ENCODE assay signal across 16 cellular contexts in genomic region chr3:123336001-123336400, GRCh38.
"Had no signal": no experiment of that assay in that cellular context is flagged by ENCODE, and none has a peak within 500 bp of the region (broad histone marks: within the 10 kb centered on the region; RNA-seq: fewer than 3 reads in every experiment).

No MANE protein-coding gene starts in this region.

- H3K9me3 ChIP-seq: pancreas had no signal

- H3K36me3 ChIP-seq: neural progenitor cell, pancreas had no signal

- H3K27ac ChIP-seq: neural progenitor cell, pancreas had no signal

- H3K27me3 ChIP-seq: neural progenitor cell, pancreas had no signal

- DNase-seq: activated CD4-positive, alpha-beta T cell treated with anti-CD3 and anti-CD28 coated beads for 1 hour; activated CD4-positive, alpha-beta T cell treated with anti-CD3 and anti-CD28 coated beads, Interleukin-2, amount 50 U/mL, for 4 hours; activated naive CD4-positive, alpha-beta T cell treated with anti-CD3 and anti-CD28 coated beads for 36 hours; activated naive CD8-positive, alpha-beta T cell treated with anti-CD3 and anti-CD28 coated beads, Interleukin-2, amount 50 U/mL, for 24 hours; activated T-cell treated with anti-CD3 and anti-CD28 coated beads, Interleukin-2, amount 50 U/mL, for 1 hour; hypothalamus; midbrain; SIG-M5; stimulated activated CD4-positive, alpha-beta T cell treated with anti-CD3 and anti-CD28 coated beads, Interleukin-15, amount 100 ng/mL, for 24 hours; stimulated activated CD4-positive, alpha-beta T cell treated with anti-CD3 and anti-CD28 coated beads, Interleukin-4, amount 100 ng/mL, for 4 hours; stimulated activated CD8-positive, alpha-beta memory T cell treated with anti-CD3 and anti-CD28 coated beads, Interleukin-4, amount 100 ng/mL, for 48 hours; substantia nigra; trophoblast cell had no signal

- ATAC-seq: activated naive CD8-positive, alpha-beta T cell treated with anti-CD3 and anti-CD28 coated beads, Interleukin-2, amount 50 U/mL, for 24 hours; esophagus mucosa; pancreas had no signal

- H3K9ac ChIP-seq: neural progenitor cell had no signal

- H3K4me3 ChIP-seq: neural progenitor cell, pancreas had no signal
